Comparison of ENCODE assay signal across 24 cellular contexts in the genomic region with DNA sequence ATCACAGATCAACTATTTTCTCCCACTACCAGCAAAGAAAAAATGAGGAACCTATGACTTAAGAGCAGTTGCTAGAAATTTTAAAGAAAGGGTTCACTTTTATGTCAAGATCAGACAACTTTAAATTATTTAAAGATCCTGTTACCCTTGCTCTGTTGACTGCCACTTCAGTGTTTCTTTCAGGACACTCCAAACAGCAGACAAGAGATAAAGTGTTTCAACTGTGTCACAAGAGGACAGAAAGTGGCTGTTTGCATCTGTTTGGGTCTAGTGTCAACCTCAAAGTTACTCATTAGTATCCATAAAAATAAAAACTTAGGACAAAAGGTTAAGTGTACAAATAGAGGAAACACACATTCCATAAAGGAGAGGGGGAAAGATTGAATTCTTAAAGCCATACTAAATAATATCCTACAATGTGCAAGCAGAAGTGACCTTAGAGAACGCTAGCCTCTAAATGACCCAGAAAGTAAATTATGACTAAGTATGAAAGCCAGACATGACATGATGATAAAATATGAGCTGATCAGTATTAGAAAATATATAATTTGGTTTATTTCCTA.
"Had no signal": no experiment of that assay in that cellular context is flagged by ENCODE, and none has a peak within 500 bp of the region (broad histone marks: within the 10 kb centered on the region; RNA-seq: fewer than 3 reads in every experiment).

No MANE protein-coding gene starts in this region.

- H3K27me3 ChIP-seq: breast epithelium, ovary, stomach, thyroid gland, upper lobe of left lung, vagina had no signal

- H3K27ac ChIP-seq: breast epithelium, left ventricle myocardium inferior, ovary, stomach, thyroid gland, upper lobe of left lung, vagina had no signal

- ATAC-seq: activated CD4-positive, alpha-beta T cell treated with anti-CD3 and anti-CD28 coated beads for 36 hours; esophagus mucosa; stimulated activated naive B cell treated with anti-CD40 and anti-IgM and Interleukin-4, amounts not matched to agents 10 μg/mL and 1 μg/mL and 100 μg/mL, for 72 hours; T-cell had no signal

- H3K36me3 ChIP-seq: ovary had no signal

- H3K4me3 ChIP-seq: breast epithelium, left ventricle myocardium inferior, ovary, stomach, thyroid gland, upper lobe of left lung, vagina had no signal

- DNase-seq: activated CD4-positive, alpha-beta T cell treated with anti-CD3 and anti-CD28 coated beads for 36 hours; activated CD4-positive, alpha-beta T cell treated with anti-CD3 and anti-CD28 coated beads, Interleukin-2, amount 50 U/mL, for 4 hours; activated CD4-positive, CD25-positive, alpha-beta regulatory T cell; activated effector memory CD4-positive, alpha-beta T cell treated with anti-CD3 and anti-CD28 coated beads, Interleukin-2, amount 50 U/mL, for 16 hours; activated naive CD4-positive, alpha-beta T cell treated with anti-CD3 and anti-CD28 coated beads for 36 hours; activated T-cell treated with anti-CD3 and anti-CD28 coated beads for 4 hours; amniotic stem cell; endodermal cell; foreskin fibroblast; left ventricle myocardium inferior; mammary epithelial cell; naive B cell; nephron progenitor cell; ovary; stimulated activated CD4-positive, alpha-beta T cell treated with anti-CD3 and anti-CD28 coated beads, Interleukin-15, amount 100 ng/mL, for 24 hours; stimulated activated CD4-positive, alpha-beta T cell treated with anti-CD3 and anti-CD28 coated beads, Interleukin-2, amount 100 ng/mL, for 24 hours; stimulated activated naive B cell treated with anti-CD40 and anti-IgM and Interleukin-4, amounts not matched to agents 10 μg/mL and 1 μg/mL and 100 μg/mL, for 72 hours; stomach; T-cell; thyroid gland; upper lobe of left lung had no signal
